8 cellular contexts compared by ENCODE assay signal in genomic region chr12:109998904-109999648, GRCh38. TPM values are rescaled to one million over a fixed set of nuclear protein-coding genes. Genes with fewer than 3 reads are reported as not detected.
DNase-seq lines count a peak whose midpoint lies in the region; ATAC-seq lines count a peak whose summit lies in the region.

ANKRD13A (plus strand) TSS chr12:109999430; CDS start chr12:109999689, 259 bp downstream.

- ATAC-seq in GM21447 (IDR thresholded peaks at IDR 0.05; ENCODE audit: unreplicated experiment), result peak; percentile 47

- peaks cover 6% of the 10 kb centered on the region for H3K36me3 Mint-ChIP-seq in IgD-negative memory B cell

- H3K9me3 Mint-ChIP-seq in IgD-negative memory B cell, result no peaks in the 10 kb centered on the region

- H3K27me3 Mint-ChIP-seq in IgD-negative memory B cell, result no peaks in the 10 kb centered on the region

- peak within 1 kb of the TSS; percentile 94 to 100 (median 98) for H3K27ac Mint-ChIP-seq in IgD-negative memory B cell

- peaks cover 47 to 55% (median 49%) of the 10 kb centered on the region in 3 donors for H3K4me1 Mint-ChIP-seq in IgD-negative memory B cell

- peak within 1 kb of the TSS; percentile 97 to 100 (median 98) for H3K4me3 Mint-ChIP-seq in IgD-negative memory B cell

- peak; percentile 93 for DNase-seq in CMK (ENCODE audit: low read depth)
- peak; percentile 96 for DNase-seq in OCI-M1 (lab: John Stamatoyannopoulos, UW)
- peak; percentile 83 for DNase-seq in activated T-cell treated with anti-CD3 and anti-CD28 coated beads for 24 hours (ENCODE audit: low read depth)
- DNase-seq in epidermal melanocyte (ENCODE audit: insufficient read length, low spot score), result peak; percentile 83
- peak; percentile 72 for DNase-seq in middle frontal gyrus (ENCODE audit: extremely low spot score, low spot score)
- peak; percentile 69 to 70 for DNase-seq in stimulated activated CD8-positive, alpha-beta memory T cell treated with anti-CD3 and anti-CD28 coated beads, Interleukin-2, amount 100 ng/mL, for 1 hour (ENCODE audit: low read depth in 2 of 2)

RNA-seq across cellular contexts. Expression of gene ANKRD13A, which starts in this region (rescaled TPM):
- polyA plus RNA-seq in IgD-negative memory B cell, result 156 TPM

Comparison
In these comparisons a context has a peak if more than half of its experiments do, and no peak if none do; other contexts are left out.
1. Peak in every context shown above with its lines: DNase-seq and ATAC-seq.